In genomic region chr3:182479335-182479734, GRCh38 we compare ENCODE assay signal across 24 cellular contexts.
"Had no signal": no experiment of that assay in that cellular context is flagged by ENCODE, and none has a peak within 500 bp of the region (broad histone marks: within the 10 kb centered on the region; RNA-seq: fewer than 3 reads in every experiment).

No MANE protein-coding gene starts in this region.

- DNase-seq: activated CD4-positive, alpha-beta T cell treated with anti-CD3 and anti-CD28 coated beads for 48 hours; activated CD4-positive, alpha-beta T cell treated with anti-CD3 and anti-CD28 coated beads, Interleukin-2, amount 50 U/mL, for 48 hours; activated CD8-positive, alpha-beta memory T cell treated with anti-CD3 and anti-CD28 coated beads for 24 hours; activated effector memory CD4-positive, alpha-beta T cell treated with Interleukin-2 at 50 U/mL for 16 hours; activated naive CD4-positive, alpha-beta T cell treated with Interleukin-2 at 50 U/mL for 16 hours; anterior cingulate cortex; cerebellar nuclear complex; dorsolateral prefrontal cortex; effector memory CD4-positive, alpha-beta T cell; hippocampal formation; midbrain; naive thymus-derived CD8-positive, alpha-beta T cell; occipital lobe; right cardiac atrium; stimulated activated CD4-positive, alpha-beta T cell treated with anti-CD3 and anti-CD28 coated beads, Interleukin-12 subunit alpha, Interleukin-12 subunit beta, amount 100 ng/mL, for 4 hours; stimulated activated CD4-positive, alpha-beta T cell treated with anti-CD3 and anti-CD28 coated beads, Interleukin-4, amount 100 ng/mL, for 1 hour; stimulated activated naive CD8-positive, alpha-beta T cell treated with anti-CD3 and anti-CD28 coated beads, Interleukin-15, Interleukin-2, amounts not matched to agents 100 U/mL and 50 U/mL, for 24 hours; T-helper 9 cell; uterus; WERI-Rb-1 had no signal

- H3K27me3 ChIP-seq: cardiac muscle cell, dorsolateral prefrontal cortex, gastroesophageal sphincter, neural progenitor cell had no signal

- H3K9me3 ChIP-seq: gastroesophageal sphincter, uterus had no signal

- H3K36me3 ChIP-seq: cardiac muscle cell, gastroesophageal sphincter, neural progenitor cell, uterus, WERI-Rb-1 had no signal

- H3K4me1 ChIP-seq: uterus had no signal

- H3K4me3 ChIP-seq: cardiac muscle cell, coronary artery, dorsolateral prefrontal cortex, gastroesophageal sphincter, neural progenitor cell, uterus had no signal

- H3K9ac ChIP-seq: neural progenitor cell had no signal

- H2AFZ ChIP-seq: neural progenitor cell had no signal

- H3K27ac ChIP-seq: cardiac muscle cell, coronary artery, dorsolateral prefrontal cortex, gastroesophageal sphincter, neural progenitor cell, uterus, WERI-Rb-1 had no signal

- H3K4me2 ChIP-seq: neural progenitor cell had no signal
